ENCODE assay signal across 8 cellular contexts in genomic region chr17:4365628-4366311, GRCh38. TPM values are rescaled to one million over a fixed set of nuclear protein-coding genes. Genes with fewer than 3 reads are reported as not detected.
DNase-seq lines count a peak whose midpoint lies in the region; ATAC-seq lines count a peak whose summit lies in the region.

No MANE protein-coding gene starts in this region.

- H3K4me3 Mint-ChIP-seq in T-helper 17 cell, result peak overlapping the region; percentile 84
- H3K4me3 Mint-ChIP-seq in stimulated activated effector memory CD8-positive, alpha-beta T cell treated with anti-CD3 and anti-CD28 coated beads, Interleukin-12 subunit alpha, Interleukin-12 subunit beta, amount 100 ng/mL, for 72 hours, result peak overlapping the region; percentile 78

- no peaks in the 10 kb centered on the region for H3K27me3 ChIP-seq in duodenal mucosa (ENCODE audit: control insufficient read depth in 1 of 2, insufficient read depth in 2 of 2, low read length in 2 of 2)

- peaks cover 2% of the 10 kb centered on the region for H3K36me3 Mint-ChIP-seq in T-helper 17 cell (ENCODE audit: low read depth)
- peaks cover 45% of the 10 kb centered on the region for H3K36me3 Mint-ChIP-seq in stimulated activated effector memory CD8-positive, alpha-beta T cell treated with anti-CD3 and anti-CD28 coated beads, Interleukin-12 subunit alpha, Interleukin-12 subunit beta, amount 100 ng/mL, for 72 hours

- H3K9me3 ChIP-seq in T-helper 17 cell (ENCODE audit: control insufficient read depth, low read length, poor library complexity, severe bottlenecking) (no peaks in the 10 kb centered on the region), duodenal mucosa (ENCODE audit: control insufficient read depth in 1 of 2, low read length in 2 of 2) (no peaks in the 10 kb centered on the region)

- no peaks in the 10 kb centered on the region for H3K9me3 Mint-ChIP-seq in stimulated activated effector memory CD8-positive, alpha-beta T cell treated with anti-CD3 and anti-CD28 coated beads, Interleukin-12 subunit alpha, Interleukin-12 subunit beta, amount 100 ng/mL, for 72 hours

- peak overlapping the region; percentile 92 for H3K27ac Mint-ChIP-seq in T-helper 17 cell
- H3K27ac Mint-ChIP-seq in stimulated activated effector memory CD8-positive, alpha-beta T cell treated with anti-CD3 and anti-CD28 coated beads, Interleukin-12 subunit alpha, Interleukin-12 subunit beta, amount 100 ng/mL, for 72 hours, result peak overlapping the region; percentile 89

- H3K36me3 ChIP-seq in duodenal mucosa (ENCODE audit: control insufficient read depth in 1 of 2, insufficient read depth in 2 of 2, low read length in 2 of 2), result peaks cover 3 to 6% of the 10 kb centered on the region in 2 donors

- H3K4me3 ChIP-seq in duodenal mucosa (ENCODE audit: low read depth in 1 of 2, low read length in 2 of 2), result peak overlapping the region; percentile 70 to 81

- DNase-seq in A172 (ENCODE audit: low spot score) (peak; percentile 7), T-helper 17 cell (peak; percentile 19 to 26 (median 22)), medulla oblongata (ENCODE audit: extremely low spot score) (peak; percentile 33)
- DNase-seq in stimulated activated effector memory CD8-positive, alpha-beta T cell treated with anti-CD3 and anti-CD28 coated beads, Interleukin-12 subunit alpha, Interleukin-12 subunit beta, amount 100 ng/mL, for 72 hours (ENCODE audit: low spot score in 2 of 2), result no peak

- peak overlapping the region; percentile 95 for H3K27ac ChIP-seq in duodenal mucosa (ENCODE audit: low read depth, low read length)

- no peaks in the 10 kb centered on the region for H3K27me3 Mint-ChIP-seq in T-helper 17 cell

- H3K9ac ChIP-seq in duodenal mucosa (ENCODE audit: low read depth in 1 of 2, low read length in 2 of 2), result peak overlapping the region; percentile 81 to 87

- peaks cover 6% of the 10 kb centered on the region in 2 donors for H3K4me1 ChIP-seq in duodenal mucosa (ENCODE audit: control insufficient read depth in 1 of 2, insufficient read depth in 2 of 2, low read length in 2 of 2)

- peaks cover 20% of the 10 kb centered on the region for H3K4me1 Mint-ChIP-seq in T-helper 17 cell
- peaks cover 27% of the 10 kb centered on the region for H3K4me1 Mint-ChIP-seq in stimulated activated effector memory CD8-positive, alpha-beta T cell treated with anti-CD3 and anti-CD28 coated beads, Interleukin-12 subunit alpha, Interleukin-12 subunit beta, amount 100 ng/mL, for 72 hours

- ATAC-seq in GM18873 (IDR thresholded peaks at IDR 0.05; ENCODE audit: low FRiP score, unreplicated experiment) (peak; percentile 19), HG03135 (IDR thresholded peaks at IDR 0.05; ENCODE audit: unreplicated experiment) (peak; percentile 25), T-helper 17 cell (no peak), GM19351 (IDR thresholded peaks at IDR 0.05; ENCODE audit: unreplicated experiment) (no peak)
- peak; percentile 7 for ATAC-seq in stimulated activated effector memory CD8-positive, alpha-beta T cell treated with anti-CD3 and anti-CD28 coated beads, Interleukin-12 subunit alpha, Interleukin-12 subunit beta, amount 100 ng/mL, for 72 hours

RNA-seq across cellular contexts. Expression of gene UBE2G1, which starts 0.7 kb away (rescaled TPM):
- total RNA-seq in A172 (2014; rRNA removed; shearing (Covaris generic)), result 76.8 and 79.0 TPM in 2 replicates
- 10 to 100 TPM; 64.6 to 72.7 TPM for total RNA-seq in T-helper 17 cell

Comparison
In these comparisons a context has a peak if more than half of its experiments do, and no peak if none do; other contexts are left out.
1. DNase-seq: peak in A172 (single experiment), T-helper 17 cell (3 of 3) and medulla oblongata (single experiment); none in stimulated activated effector memory CD8-positive, alpha-beta T cell treated with anti-CD3 and anti-CD28 coated beads, Interleukin-12 subunit alpha, Interleukin-12 subunit beta, amount 100 ng/mL, for 72 hours (0 of 2).
2. ATAC-seq: peak in GM18873 (single experiment), HG03135 (single experiment) and stimulated activated effector memory CD8-positive, alpha-beta T cell treated with anti-CD3 and anti-CD28 coated beads, Interleukin-12 subunit alpha, Interleukin-12 subunit beta, amount 100 ng/mL, for 72 hours (single experiment); none in T-helper 17 cell (single experiment) and GM19351 (single experiment).